In the genomic region with DNA sequence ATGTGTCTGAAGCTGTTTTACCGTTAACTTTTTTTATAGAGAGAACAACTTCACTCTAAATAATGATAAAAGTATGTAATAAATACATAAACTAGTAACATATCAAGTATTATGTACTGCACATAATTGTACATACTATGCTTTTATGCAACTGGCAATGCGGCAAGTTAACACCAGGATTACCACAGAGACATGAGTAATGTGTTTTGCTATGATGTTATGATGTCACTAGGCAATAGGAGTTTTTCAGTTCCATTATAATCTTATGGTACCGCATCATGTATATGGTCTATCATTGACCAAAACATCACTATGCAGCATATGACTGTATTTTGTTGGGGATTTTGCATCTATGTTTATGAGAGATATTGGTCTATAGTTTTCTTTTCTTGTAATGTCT, we compare ENCODE assay signal across 24 cellular contexts.
"Had no signal": no experiment of that assay in that cellular context is flagged by ENCODE, and none has a peak within 500 bp of the region (broad histone marks: within the 10 kb centered on the region; RNA-seq: fewer than 3 reads in every experiment).

No MANE protein-coding gene starts in this region.

- H3K4me3 Mint-ChIP-seq: activated CD4-positive, alpha-beta memory T cell treated with anti-CD3 and anti-CD28 coated beads for 36 hours; activated CD4-positive, alpha-beta T cell treated with anti-CD3 and anti-CD28 coated beads, Interleukin-2, amount 10 ng/mL, durations not matched to agents 7 days and 5 days; activated naive CD4-positive, alpha-beta T cell treated with anti-CD3 and anti-CD28 coated beads for 36 hours; activated naive CD8-positive, alpha-beta T cell; activated T-cell treated with anti-CD3 and anti-CD28 coated beads, Interleukin-2, amount 50 U/mL, for 4 hours had no signal

- H3K4me1 Mint-ChIP-seq: activated CD4-positive, alpha-beta T cell treated with anti-CD3 and anti-CD28 coated beads, Interleukin-2, amount 10 ng/mL, durations not matched to agents 7 days and 5 days had no signal

- H3K27me3 ChIP-seq: brain microvascular endothelial cell had no signal

- H3K9me3 Mint-ChIP-seq: activated naive CD4-positive, alpha-beta T cell treated with anti-CD3 and anti-CD28 coated beads for 36 hours had no signal

- H3K27me3 Mint-ChIP-seq: activated CD4-positive, alpha-beta memory T cell treated with anti-CD3 and anti-CD28 coated beads for 36 hours; activated CD4-positive, alpha-beta T cell treated with anti-CD3 and anti-CD28 coated beads, Interleukin-2, amount 10 ng/mL, durations not matched to agents 7 days and 5 days; activated naive CD8-positive, alpha-beta T cell had no signal

- H2AFZ ChIP-seq: PC-9 had no signal

- H3K27ac ChIP-seq: brain microvascular endothelial cell, PC-9, VCaP had no signal

- H3K27ac Mint-ChIP-seq: activated CD4-positive, alpha-beta memory T cell treated with anti-CD3 and anti-CD28 coated beads for 36 hours; activated CD4-positive, alpha-beta T cell treated with anti-CD3 and anti-CD28 coated beads, Interleukin-2, amount 10 ng/mL, durations not matched to agents 7 days and 5 days; activated naive CD4-positive, alpha-beta T cell treated with anti-CD3 and anti-CD28 coated beads for 36 hours; activated naive CD8-positive, alpha-beta T cell had no signal

- DNase-seq: activated CD4-positive, alpha-beta memory T cell treated with anti-CD3 and anti-CD28 coated beads for 36 hours; activated CD4-positive, alpha-beta T cell treated with anti-CD3 and anti-CD28 coated beads, Interleukin-2, amount 10 ng/mL, durations not matched to agents 7 days and 5 days; activated CD4-positive, CD25-positive, alpha-beta regulatory T cell; activated CD8-positive, alpha-beta memory T cell treated with anti-CD3 and anti-CD28 coated beads for 24 hours; activated effector memory CD4-positive, alpha-beta T cell treated with anti-CD3 and anti-CD28 coated beads, Interleukin-2, amount 50 U/mL, for 16 hours; activated naive CD4-positive, alpha-beta T cell treated with anti-CD3 and anti-CD28 coated beads for 36 hours; activated T-cell treated with anti-CD3 and anti-CD28 coated beads, Interleukin-2, amount 50 U/mL, for 4 hours; brain microvascular endothelial cell; caudate nucleus; Kasumi-1; KBM-7; NCI-H1105; NCI-H1436; NCI-H1694 treated with DMSO at 0.1 percent for 48 hours; NCI-H2029 treated with DMSO at 0.1 percent for 48 hours; NCI-H345; NCI-H510A treated with DMSO at 0.1 percent for 48 hours; PC-9; SHP77 treated with DMSO at 0.1 percent for 48 hours; T-helper 2 cell; T1000 had no signal

- FAIRE-seq: TTC549 had no signal

- H3K36me3 ChIP-seq: brain microvascular endothelial cell had no signal

- H3K4me2 ChIP-seq: PC-9 had no signal

- H3K36me3 Mint-ChIP-seq: activated CD4-positive, alpha-beta memory T cell treated with anti-CD3 and anti-CD28 coated beads for 36 hours; activated naive CD8-positive, alpha-beta T cell had no signal

- H3K4me3 ChIP-seq: PC-9 had no signal
